ENCODE assay signal across 1 cellular context in genomic region chr19:18428837-18429674, GRCh38.
A peak's percentile ranks its signal among the peaks of the same experiment; 100 is the strongest.
TF ChIP-seq lines count a peak whose summit lies in the region.

No MANE protein-coding gene starts in this region.

TF ChIP-seq in HEK293, 187 proteins besides CTCF, POLR2A, EP300 and RAD21 (continued from another document and continues in another):
- TF ChIP-seq ZBTB10 (tag by site-specific recombination; IDR thresholded peaks at IDR 0.05) (peak; percentile 98), ZEB2 (tag by site-specific recombination; IDR thresholded peaks at IDR 0.05) (peak; percentile 85), ZBTB48 (tag by site-specific recombination; IDR thresholded peaks at IDR 0.05) (0 out of 2 replicates have a peak, but pooled peaks have one; percentile 47), PRDM10 (tag by site-specific recombination; IDR thresholded peaks at IDR 0.05) (peak; percentile 30), ZNF610 (tag by site-specific recombination; IDR thresholded peaks at IDR 0.05; ENCODE audit: borderline replicate concordance) (no peak), ZNF704 (tag by site-specific recombination; IDR thresholded peaks at IDR 0.05) (no peak), ZNF510 (tag by site-specific recombination; IDR thresholded peaks at IDR 0.05; ENCODE audit: insufficient replicate concordance) (no peak), ZNF660 (tag by site-specific recombination; IDR thresholded peaks at IDR 0.05) (no peak), ZNF624 (tag by site-specific recombination; IDR thresholded peaks at IDR 0.05) (no peak), ZNF112 (tag by site-specific recombination; IDR thresholded peaks at IDR 0.05) (no peak), ZNF426 (tag by site-specific recombination; IDR thresholded peaks at IDR 0.05) (no peak), ZNF629 (tag by site-specific recombination; IDR thresholded peaks at IDR 0.05) (peak; percentile 81), GFI1B (tag by site-specific recombination; IDR thresholded peaks at IDR 0.05) (no peak), ZNF530 (tag by site-specific recombination; IDR thresholded peaks at IDR 0.05; ENCODE audit: low read depth) (no peak), ZNF843 (tag by site-specific recombination; IDR thresholded peaks at IDR 0.05) (peak; percentile 28; the same call in 1 of the 2 replicates), KLF7 (tag by site-specific recombination; IDR thresholded peaks at IDR 0.05; ENCODE audit: borderline replicate concordance) (no peak), ZNF362 (tag by site-specific recombination; IDR thresholded peaks at IDR 0.05) (no peak), OVOL3 (tag by site-specific recombination; IDR thresholded peaks at IDR 0.05) (no peak), ZNF701 (tag by site-specific recombination; IDR thresholded peaks at IDR 0.05) (no peak), ZNF837 (tag by site-specific recombination; IDR thresholded peaks at IDR 0.05) (no peak), ZFHX2 (tag by site-specific recombination; conservative IDR thresholded peaks at IDR 0.05) (peak; percentile 83), ZNF292 (tag by site-specific recombination; IDR thresholded peaks at IDR 0.05; ENCODE audit: borderline replicate concordance, low read depth) (no peak), ZNF24 (tag by site-specific recombination; IDR thresholded peaks at IDR 0.05) (no peak), ZNF23 (tag by site-specific recombination; IDR thresholded peaks at IDR 0.05; ENCODE audit: borderline replicate concordance) (no peak), ZNF664 (tag by site-specific recombination; IDR thresholded peaks at IDR 0.05) (no peak), ZBTB44 (tag by site-specific recombination; IDR thresholded peaks at IDR 0.05) (no peak), ZNF18 (tag by site-specific recombination; IDR thresholded peaks at IDR 0.05) (no peak), SALL2 (tag by site-specific recombination; IDR thresholded peaks at IDR 0.05; ENCODE audit: borderline replicate concordance) (no peak), ZNF514 (tag by site-specific recombination; IDR thresholded peaks at IDR 0.05) (no peak), ZNF302 (tag by site-specific recombination; IDR thresholded peaks at IDR 0.05; ENCODE audit: low read depth) (no peak), ZNF645 (tag by site-specific recombination; IDR thresholded peaks at IDR 0.05) (no peak), ZNF416 (tag by site-specific recombination; IDR thresholded peaks at IDR 0.05) (no peak), TCF7L2 (IDR thresholded peaks at IDR 0.05; ENCODE audit: borderline replicate concordance, low read depth, low read length) (no peak), GLI4 (tag by site-specific recombination; IDR thresholded peaks at IDR 0.05) (no peak), ZBTB7A (tag by site-specific recombination; IDR thresholded peaks at IDR 0.05; ENCODE audit: low read depth) (no peak), MYNN (tag by site-specific recombination; IDR thresholded peaks at IDR 0.05; ENCODE audit: borderline replicate concordance) (peak; percentile 98), ZNF830 (tag by site-specific recombination; IDR thresholded peaks at IDR 0.05; ENCODE audit: low read depth) (no peak), EGR2 (tag by site-specific recombination; IDR thresholded peaks at IDR 0.05; ENCODE audit: low read depth) (peak; percentile 85), WT1 (tag by site-specific recombination; IDR thresholded peaks at IDR 0.05) (no peak; the same call in 1 of the 2 replicates), ZNF155 (tag by site-specific recombination; IDR thresholded peaks at IDR 0.05) (no peak), ZNF600 (tag by site-specific recombination; IDR thresholded peaks at IDR 0.05) (no peak), GLIS2 (tag by site-specific recombination; IDR thresholded peaks at IDR 0.05) (peak; percentile 54), HIC1 (tag by site-specific recombination; IDR thresholded peaks at IDR 0.05) (no peak; the same call in 1 of the 2 replicates), ZNF561 (tag by site-specific recombination; IDR thresholded peaks at IDR 0.05; ENCODE audit: borderline replicate concordance) (peak; percentile 93), HOXC10 (CRISPR knock-in tag; IDR thresholded peaks at IDR 0.05) (no peak), ZNF529 (tag by site-specific recombination; IDR thresholded peaks at IDR 0.05; ENCODE audit: insufficient replicate concordance) (no peak), ZNF174 (tag by site-specific recombination; IDR thresholded peaks at IDR 0.05) (no peak), ZBTB1 (tag by site-specific recombination; IDR thresholded peaks at IDR 0.05) (no peak), SCRT1 (tag by site-specific recombination; IDR thresholded peaks at IDR 0.05; ENCODE audit: borderline replicate concordance) (no peak), HOXD13 (CRISPR knock-in tag; IDR thresholded peaks at IDR 0.05; ENCODE audit: borderline replicate concordance) (no peak), ZNF146 (tag by site-specific recombination; IDR thresholded peaks at IDR 0.05) (no peak), ZNF571 (tag by site-specific recombination; IDR thresholded peaks at IDR 0.05) (no peak), PRDM6 (tag by site-specific recombination; IDR thresholded peaks at IDR 0.05) (no peak), ZNF121 (tag by site-specific recombination; IDR thresholded peaks at IDR 0.05) (no peak), ZFP3 (tag by site-specific recombination; IDR thresholded peaks at IDR 0.05; ENCODE audit: low read depth) (no peak)
